13 cellular contexts compared by ENCODE assay signal in the genomic region with DNA sequence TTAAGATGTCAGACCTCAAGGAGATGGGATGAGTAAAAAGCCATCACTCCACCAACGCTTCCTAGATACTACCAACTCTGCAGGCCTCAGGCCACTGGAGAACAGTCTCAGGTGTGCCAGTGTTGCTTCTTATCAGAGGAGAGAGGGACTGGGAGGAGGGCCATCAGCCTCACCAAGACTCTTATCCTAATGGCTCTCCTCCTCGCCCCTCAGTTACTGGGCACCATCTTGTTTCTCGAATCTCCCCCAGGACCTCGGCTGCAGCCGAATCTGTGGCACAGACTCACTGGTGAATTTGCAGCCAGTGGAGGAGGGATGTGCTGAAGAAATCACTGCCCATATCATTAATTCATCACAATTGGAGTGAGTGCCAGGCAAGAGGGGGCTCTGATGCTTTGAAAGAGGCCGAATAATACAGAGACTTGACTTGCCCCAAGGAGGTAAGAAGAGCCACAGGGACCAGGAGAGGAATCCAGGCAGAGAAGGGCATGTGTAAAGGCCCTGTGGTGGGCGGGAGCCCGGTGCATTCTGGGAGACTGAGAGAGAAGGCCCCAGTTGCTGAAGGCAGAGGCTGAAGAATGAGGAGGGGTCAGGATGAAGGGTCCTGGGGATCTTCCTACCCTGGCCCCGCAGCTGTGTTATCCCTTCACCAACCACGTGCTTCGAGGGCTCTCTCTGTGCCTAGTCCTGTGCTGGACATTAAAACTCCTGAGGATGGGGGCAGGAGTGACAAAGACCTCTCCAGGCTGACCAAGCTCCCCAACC.
DNase-seq lines count a peak whose midpoint lies in the region; ATAC-seq and TF ChIP-seq lines count a peak whose summit lies in the region.
"Had no signal": no experiment of that assay in that cellular context is flagged by ENCODE, and none has a peak within 500 bp of the region (broad histone marks: within the 10 kb centered on the region; RNA-seq: fewer than 3 reads in every experiment).

No MANE protein-coding gene starts in this region.

- H3K27ac ChIP-seq in HEK293 (ENCODE audit: extremely low read depth, low read depth, low read length): no peak overlapping the region
- H3K27ac ChIP-seq in coronary artery: no peak overlapping the region
- no peak overlapping the region for H3K27ac ChIP-seq in breast epithelium
- H3K27ac ChIP-seq: BLaER1 treated with 17β-estradiol and CSF1 and Interleukin-3, amounts not matched to agents 10 nM and 100 nM had no signal

- TF ChIP-seq POLR2A in breast epithelium (IDR thresholded peaks at IDR 0.05): no peak

- H3K36me3 ChIP-seq in HEK293 (ENCODE audit: control insufficient read depth in 2 of 2, insufficient read depth in 1 of 2, low read length in 2 of 2) (no peaks in the 10 kb centered on the region), breast epithelium (no peaks in the 10 kb centered on the region)
- H3K36me3 ChIP-seq: BLaER1 treated with 17β-estradiol and CSF1 and Interleukin-3, amounts not matched to agents 10 nM and 100 nM had no signal

- no peaks in the 10 kb centered on the region for H3K4me1 ChIP-seq in HEK293 (ENCODE audit: control insufficient read depth, insufficient read depth, low read length)
- H3K4me1 ChIP-seq in breast epithelium: no peaks in the 10 kb centered on the region

- POLR2A ChIA-PET in HEK293 (lab: Yijun Ruan, JAX): no interaction called here

- in situ Hi-C loops in GM13976 (cut with MboI; ENCODE audit: low sequenced_read_pairs, unreplicated experiment): no loop called here

- no peak for ATAC-seq in GM21825 (IDR thresholded peaks at IDR 0.05; ENCODE audit: unreplicated experiment)
- ATAC-seq: CD8-positive, alpha-beta T cell had no signal

- no peaks in the 10 kb centered on the region for H3K9me3 ChIP-seq in HEK293 (ENCODE audit: control insufficient read depth, insufficient read depth, low read depth, low read length)
- peaks cover 0 to 6% of the 10 kb centered on the region in 2 donors for H3K9me3 ChIP-seq in breast epithelium
- H3K9me3 ChIP-seq: BLaER1 treated with 17β-estradiol and CSF1 and Interleukin-3, amounts not matched to agents 10 nM and 100 nM had no signal

- no peak overlapping the region for H3K4me3 ChIP-seq in HEK293 (ENCODE audit: low read depth, low read length)
- no peak overlapping the region for H3K4me3 ChIP-seq in coronary artery
- H3K4me3 ChIP-seq in breast epithelium: no peak overlapping the region
- H3K4me3 ChIP-seq: BLaER1 treated with 17β-estradiol and CSF1 and Interleukin-3, amounts not matched to agents 10 nM and 100 nM had no signal

- H3K27me3 ChIP-seq in breast epithelium: peaks cover 0 to 6% of the 10 kb centered on the region in 2 donors
- H3K27me3 ChIP-seq: BLaER1 treated with 17β-estradiol and CSF1 and Interleukin-3, amounts not matched to agents 10 nM and 100 nM had no signal

- intact Hi-C loops in breast epithelium (cut with DNase I; ENCODE audit: low total_unique reads): no loop called here

- TF ChIP-seq CTCF in HEK293 (tag by site-specific recombination; IDR thresholded peaks at IDR 0.05): no peak
- no peak for TF ChIP-seq CTCF in coronary artery (IDR thresholded peaks at IDR 0.05)
- no peak for TF ChIP-seq CTCF in GM13976 (IDR thresholded peaks at IDR 0.05; ENCODE audit: borderline replicate concordance, control extremely low read depth, extremely low read depth, insufficient read depth, missing control alignments)
- no peak for TF ChIP-seq CTCF in breast epithelium (IDR thresholded peaks at IDR 0.05)

- CTCF ChIA-PET in HEK293 (lab: Yijun Ruan, JAX): no interaction called here

- DNase-seq in coronary artery (ENCODE audit: low spot score) (peak; percentile 62), islet precursor cell (peak; percentile 27), GM13976 (ENCODE audit: low spot score) (no peak), breast epithelium (ENCODE audit: low spot score in 2 of 2) (no peak)
- DNase-seq: Calu3; CD8-positive, alpha-beta T cell; DMS79 treated with DMSO at 0.1 percent for 48 hours; GF-D8; GOT3; H7 had no signal

TF ChIP-seq in HEK293, 187 proteins besides CTCF, POLR2A, EP300 and RAD21:
- TF ChIP-seq ZNF623 (tag by site-specific recombination; IDR thresholded peaks at IDR 0.05) (peak; percentile 63), SCRT2 (tag by site-specific recombination; IDR thresholded peaks at IDR 0.05) (0 out of 2 replicates have a peak, but pooled peaks have one; percentile 3), ZBTB20 (tag by site-specific recombination; IDR thresholded peaks at IDR 0.05) (no peak)
- TF ChIP-seq, protein P1, sequence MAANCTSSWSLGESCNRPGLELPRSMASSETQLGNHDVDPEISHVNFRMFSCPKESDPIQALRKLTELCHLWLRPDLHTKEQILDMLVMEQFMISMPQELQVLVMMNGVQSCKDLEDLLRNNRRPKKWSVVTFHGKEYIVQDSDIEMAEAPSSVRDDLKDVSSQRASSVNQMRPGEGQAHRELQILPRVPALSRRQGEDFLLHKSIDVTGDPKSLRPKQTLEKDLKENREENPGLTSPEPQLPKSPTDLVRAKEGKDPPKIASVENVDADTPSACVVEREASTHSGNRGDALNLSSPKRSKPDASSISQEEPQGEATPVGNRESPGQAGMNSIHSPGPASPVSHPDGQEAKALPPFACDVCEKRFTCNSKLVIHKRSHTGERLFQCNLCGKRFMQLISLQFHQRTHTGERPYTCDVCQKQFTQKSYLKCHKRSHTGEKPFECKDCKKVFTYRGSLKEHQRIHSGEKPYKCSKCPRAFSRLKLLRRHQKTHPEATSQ (tag by site-specific recombination; IDR thresholded peaks at IDR 0.05): no peak
- TF ChIP-seq, protein P2, sequence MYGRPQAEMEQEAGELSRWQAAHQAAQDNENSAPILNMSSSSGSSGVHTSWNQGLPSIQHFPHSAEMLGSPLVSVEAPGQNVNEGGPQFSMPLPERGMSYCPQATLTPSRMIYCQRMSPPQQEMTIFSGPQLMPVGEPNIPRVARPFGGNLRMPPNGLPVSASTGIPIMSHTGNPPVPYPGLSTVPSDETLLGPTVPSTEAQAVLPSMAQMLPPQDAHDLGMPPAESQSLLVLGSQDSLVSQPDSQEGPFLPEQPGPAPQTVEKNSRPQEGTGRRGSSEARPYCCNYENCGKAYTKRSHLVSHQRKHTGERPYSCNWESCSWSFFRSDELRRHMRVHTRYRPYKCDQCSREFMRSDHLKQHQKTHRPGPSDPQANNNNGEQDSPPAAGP (tag by site-specific recombination; IDR thresholded peaks at IDR 0.05): no peak
- TF ChIP-seq, protein P3, sequence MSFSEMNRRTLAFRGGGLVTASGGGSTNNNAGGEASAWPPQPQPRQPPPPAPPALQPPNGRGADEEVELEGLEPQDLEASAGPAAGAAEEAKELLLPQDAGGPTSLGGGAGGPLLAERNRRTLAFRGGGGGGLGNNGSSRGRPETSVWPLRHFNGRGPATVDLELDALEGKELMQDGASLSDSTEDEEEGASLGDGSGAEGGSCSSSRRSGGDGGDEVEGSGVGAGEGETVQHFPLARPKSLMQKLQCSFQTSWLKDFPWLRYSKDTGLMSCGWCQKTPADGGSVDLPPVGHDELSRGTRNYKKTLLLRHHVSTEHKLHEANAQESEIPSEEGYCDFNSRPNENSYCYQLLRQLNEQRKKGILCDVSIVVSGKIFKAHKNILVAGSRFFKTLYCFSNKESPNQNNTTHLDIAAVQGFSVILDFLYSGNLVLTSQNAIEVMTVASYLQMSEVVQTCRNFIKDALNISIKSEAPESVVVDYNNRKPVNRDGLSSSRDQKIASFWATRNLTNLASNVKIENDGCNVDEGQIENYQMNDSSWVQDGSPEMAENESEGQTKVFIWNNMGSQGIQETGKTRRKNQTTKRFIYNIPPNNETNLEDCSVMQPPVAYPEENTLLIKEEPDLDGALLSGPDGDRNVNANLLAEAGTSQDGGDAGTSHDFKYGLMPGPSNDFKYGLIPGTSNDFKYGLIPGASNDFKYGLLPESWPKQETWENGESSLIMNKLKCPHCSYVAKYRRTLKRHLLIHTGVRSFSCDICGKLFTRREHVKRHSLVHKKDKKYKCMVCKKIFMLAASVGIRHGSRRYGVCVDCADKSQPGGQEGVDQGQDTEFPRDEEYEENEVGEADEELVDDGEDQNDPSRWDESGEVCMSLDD (tag by site-specific recombination; IDR thresholded peaks at IDR 0.05): no peak
- TF ChIP-seq, protein P4, sequence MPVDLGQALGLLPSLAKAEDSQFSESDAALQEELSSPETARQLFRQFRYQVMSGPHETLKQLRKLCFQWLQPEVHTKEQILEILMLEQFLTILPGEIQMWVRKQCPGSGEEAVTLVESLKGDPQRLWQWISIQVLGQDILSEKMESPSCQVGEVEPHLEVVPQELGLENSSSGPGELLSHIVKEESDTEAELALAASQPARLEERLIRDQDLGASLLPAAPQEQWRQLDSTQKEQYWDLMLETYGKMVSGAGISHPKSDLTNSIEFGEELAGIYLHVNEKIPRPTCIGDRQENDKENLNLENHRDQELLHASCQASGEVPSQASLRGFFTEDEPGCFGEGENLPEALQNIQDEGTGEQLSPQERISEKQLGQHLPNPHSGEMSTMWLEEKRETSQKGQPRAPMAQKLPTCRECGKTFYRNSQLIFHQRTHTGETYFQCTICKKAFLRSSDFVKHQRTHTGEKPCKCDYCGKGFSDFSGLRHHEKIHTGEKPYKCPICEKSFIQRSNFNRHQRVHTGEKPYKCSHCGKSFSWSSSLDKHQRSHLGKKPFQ (tag by site-specific recombination; IDR thresholded peaks at IDR 0.05): no peak
TF ChIP-seq in HEK293: peak in this region for 2.

Comparison
In these comparisons a context has a peak if more than half of its experiments do, and no peak if none do; other contexts are left out.
1. DNase-seq: peak in coronary artery (single experiment) and islet precursor cell (single experiment); none in GM13976 (single experiment) and breast epithelium (0 of 2).